Comparison of ENCODE assay signal across 1 cellular context in the genomic region with DNA sequence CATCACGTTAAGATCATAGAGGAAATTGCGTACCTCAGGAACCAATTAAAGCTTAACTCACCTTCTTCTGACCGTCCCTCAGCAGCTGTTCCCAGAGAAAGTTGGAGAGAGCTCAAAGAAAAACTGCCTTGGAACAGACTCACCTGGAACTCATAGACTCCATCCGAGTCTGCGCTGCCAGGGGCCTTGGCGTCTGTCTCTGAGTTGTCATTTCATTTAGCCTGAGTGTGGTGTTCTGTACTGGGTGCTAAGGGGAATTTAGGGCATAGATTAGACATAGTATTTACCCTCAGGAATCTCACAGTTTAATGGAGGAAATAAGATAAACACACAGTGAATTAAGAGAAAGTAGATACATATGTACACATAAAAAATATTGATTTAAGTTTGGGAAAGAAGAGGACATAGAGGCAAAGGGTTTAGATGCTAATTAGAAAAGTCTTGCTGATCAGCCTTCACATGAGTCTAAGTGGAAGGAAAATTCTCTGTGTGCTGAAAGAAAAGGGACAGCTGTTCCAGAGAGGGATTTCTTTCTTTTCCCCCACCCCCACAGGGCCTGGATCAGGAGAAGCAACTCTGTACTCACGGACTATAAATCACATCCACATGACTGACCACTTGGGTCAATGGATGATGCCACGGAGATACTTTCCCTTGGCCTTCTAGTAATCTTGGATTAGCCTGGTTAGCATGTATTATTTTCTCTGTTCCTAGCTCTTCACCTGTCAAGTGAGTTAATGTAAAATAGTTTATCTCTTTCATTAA.
TF ChIP-seq lines count a peak whose summit lies in the region.

No MANE protein-coding gene starts in this region.

TF ChIP-seq in SK-N-SH treated with all-trans-retinoic acid at 6 μM for 48 hours, 23 proteins besides CTCF, POLR2A, EP300 and RAD21 (continued from another document):
- TF ChIP-seq, protein P1, sequence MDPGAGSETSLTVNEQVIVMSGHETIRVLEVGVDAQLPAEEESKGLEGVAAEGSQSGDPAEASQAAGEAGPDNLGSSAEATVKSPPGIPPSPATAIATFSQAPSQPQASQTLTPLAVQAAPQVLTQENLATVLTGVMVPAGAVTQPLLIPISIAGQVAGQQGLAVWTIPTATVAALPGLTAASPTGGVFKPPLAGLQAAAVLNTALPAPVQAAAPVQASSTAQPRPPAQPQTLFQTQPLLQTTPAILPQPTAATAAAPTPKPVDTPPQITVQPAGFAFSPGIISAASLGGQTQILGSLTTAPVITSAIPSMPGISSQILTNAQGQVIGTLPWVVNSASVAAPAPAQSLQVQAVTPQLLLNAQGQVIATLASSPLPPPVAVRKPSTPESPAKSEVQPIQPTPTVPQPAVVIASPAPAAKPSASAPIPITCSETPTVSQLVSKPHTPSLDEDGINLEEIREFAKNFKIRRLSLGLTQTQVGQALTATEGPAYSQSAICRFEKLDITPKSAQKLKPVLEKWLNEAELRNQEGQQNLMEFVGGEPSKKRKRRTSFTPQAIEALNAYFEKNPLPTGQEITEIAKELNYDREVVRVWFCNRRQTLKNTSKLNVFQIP (CRISPR knock-in tag; IDR thresholded peaks at IDR 0.05; ENCODE audit: borderline replicate concordance, low read depth): no peak
- TF ChIP-seq ZNF565 (CRISPR knock-in tag; conservative IDR thresholded peaks at IDR 0.05; ENCODE audit: low read depth) (no peak), ZC3H10 (CRISPR knock-in tag; IDR thresholded peaks at IDR 0.05) (no peak), ESRRG (CRISPR knock-in tag; IDR thresholded peaks at IDR 0.05) (no peak), CSDC2 (CRISPR knock-in tag; IDR thresholded peaks at IDR 0.05) (no peak), TOX (CRISPR knock-in tag; IDR thresholded peaks at IDR 0.05; ENCODE audit: borderline replicate concordance) (no peak), PPARA (CRISPR knock-in tag; IDR thresholded peaks at IDR 0.05; ENCODE audit: borderline replicate concordance) (no peak), ZNF70 (CRISPR knock-in tag; IDR thresholded peaks at IDR 0.05) (no peak), ZNF8 (CRISPR knock-in tag; IDR thresholded peaks at IDR 0.05) (no peak), OSR1 (CRISPR knock-in tag; IDR thresholded peaks at IDR 0.05) (no peak), ARNTL (CRISPR knock-in tag; IDR thresholded peaks at IDR 0.05; ENCODE audit: borderline replicate concordance, low read depth) (no peak)
- TF ChIP-seq, protein P2, sequence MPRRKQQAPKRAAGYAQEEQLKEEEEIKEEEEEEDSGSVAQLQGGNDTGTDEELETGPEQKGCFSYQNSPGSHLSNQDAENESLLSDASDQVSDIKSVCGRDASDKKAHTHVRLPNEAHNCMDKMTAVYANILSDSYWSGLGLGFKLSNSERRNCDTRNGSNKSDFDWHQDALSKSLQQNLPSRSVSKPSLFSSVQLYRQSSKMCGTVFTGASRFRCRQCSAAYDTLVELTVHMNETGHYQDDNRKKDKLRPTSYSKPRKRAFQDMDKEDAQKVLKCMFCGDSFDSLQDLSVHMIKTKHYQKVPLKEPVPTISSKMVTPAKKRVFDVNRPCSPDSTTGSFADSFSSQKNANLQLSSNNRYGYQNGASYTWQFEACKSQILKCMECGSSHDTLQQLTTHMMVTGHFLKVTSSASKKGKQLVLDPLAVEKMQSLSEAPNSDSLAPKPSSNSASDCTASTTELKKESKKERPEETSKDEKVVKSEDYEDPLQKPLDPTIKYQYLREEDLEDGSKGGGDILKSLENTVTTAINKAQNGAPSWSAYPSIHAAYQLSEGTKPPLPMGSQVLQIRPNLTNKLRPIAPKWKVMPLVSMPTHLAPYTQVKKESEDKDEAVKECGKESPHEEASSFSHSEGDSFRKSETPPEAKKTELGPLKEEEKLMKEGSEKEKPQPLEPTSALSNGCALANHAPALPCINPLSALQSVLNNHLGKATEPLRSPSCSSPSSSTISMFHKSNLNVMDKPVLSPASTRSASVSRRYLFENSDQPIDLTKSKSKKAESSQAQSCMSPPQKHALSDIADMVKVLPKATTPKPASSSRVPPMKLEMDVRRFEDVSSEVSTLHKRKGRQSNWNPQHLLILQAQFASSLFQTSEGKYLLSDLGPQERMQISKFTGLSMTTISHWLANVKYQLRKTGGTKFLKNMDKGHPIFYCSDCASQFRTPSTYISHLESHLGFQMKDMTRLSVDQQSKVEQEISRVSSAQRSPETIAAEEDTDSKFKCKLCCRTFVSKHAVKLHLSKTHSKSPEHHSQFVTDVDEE (CRISPR knock-in tag; IDR thresholded peaks at IDR 0.05): no peak
- TF ChIP-seq, protein P3, sequence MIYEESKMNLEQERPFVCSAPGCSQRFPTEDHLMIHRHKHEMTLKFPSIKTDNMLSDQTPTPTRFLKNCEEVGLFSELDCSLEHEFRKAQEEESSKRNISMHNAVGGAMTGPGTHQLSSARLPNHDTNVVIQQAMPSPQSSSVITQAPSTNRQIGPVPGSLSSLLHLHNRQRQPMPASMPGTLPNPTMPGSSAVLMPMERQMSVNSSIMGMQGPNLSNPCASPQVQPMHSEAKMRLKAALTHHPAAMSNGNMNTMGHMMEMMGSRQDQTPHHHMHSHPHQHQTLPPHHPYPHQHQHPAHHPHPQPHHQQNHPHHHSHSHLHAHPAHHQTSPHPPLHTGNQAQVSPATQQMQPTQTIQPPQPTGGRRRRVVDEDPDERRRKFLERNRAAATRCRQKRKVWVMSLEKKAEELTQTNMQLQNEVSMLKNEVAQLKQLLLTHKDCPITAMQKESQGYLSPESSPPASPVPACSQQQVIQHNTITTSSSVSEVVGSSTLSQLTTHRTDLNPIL (CRISPR knock-in tag; IDR thresholded peaks at IDR 0.05; ENCODE audit: low read depth): no peak
